In the genomic region with DNA sequence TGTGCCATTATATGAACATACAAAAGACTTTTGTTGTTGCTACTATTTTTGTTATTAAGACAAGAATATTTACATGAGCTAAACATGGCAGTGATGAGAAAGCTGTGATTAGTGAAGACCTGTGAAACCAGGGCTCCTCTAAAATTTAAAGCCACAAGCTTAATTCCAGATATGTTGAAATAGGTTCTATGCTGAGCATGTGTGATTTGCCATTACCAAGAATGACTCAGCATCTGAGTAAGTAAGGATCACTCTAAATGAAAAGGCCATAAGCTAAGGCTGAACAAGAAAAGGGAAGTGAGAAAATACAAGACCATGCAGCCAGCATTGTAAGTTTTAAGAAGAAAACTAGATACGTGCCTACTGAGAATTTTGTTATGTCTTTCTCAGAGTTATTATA, we compare ENCODE assay signal across 8 cellular contexts.
DNase-seq lines count a peak whose midpoint lies in the region; ATAC-seq and TF ChIP-seq lines count a peak whose summit lies in the region.

No MANE protein-coding gene starts in this region.

- no peak for TF ChIP-seq POLR2A in stomach (IDR thresholded peaks at IDR 0.05)

- TF ChIP-seq CTCF in left lung (IDR thresholded peaks at IDR 0.05) (no peak), stomach (IDR thresholded peaks at IDR 0.05) (no peak)

- no peaks in the 10 kb centered on the region for H4K20me1 ChIP-seq in BLaER1 treated with 17β-estradiol and CSF1 and Interleukin-3, amounts not matched to agents 10 nM and 100 nM

- no peak for TF ChIP-seq EP300 in stomach (IDR thresholded peaks at IDR 0.05)

- no peaks in the 10 kb centered on the region for H3K9me3 ChIP-seq in BLaER1 treated with 17β-estradiol and CSF1 and Interleukin-3, amounts not matched to agents 10 nM and 100 nM (replicated peaks in 1 of 11)
- H3K9me3 ChIP-seq in left lung = no peaks in the 10 kb centered on the region
- no peaks in the 10 kb centered on the region for H3K9me3 ChIP-seq in stomach

- intact Hi-C loops in left lung (cut with DNase I) = no loop called here
- intact Hi-C loops in stomach (cut with DNase I; ENCODE audit: low total_unique reads) = no loop called here

- peak overlapping the region; percentile 65 to 87 (median 80) for H3K27ac ChIP-seq in BLaER1 treated with 17β-estradiol and CSF1 and Interleukin-3, amounts not matched to agents 10 nM and 100 nM
- H3K27ac ChIP-seq in left lung = peak overlapping the region in 1 of 2 donors; percentile 53
- H3K27ac ChIP-seq in stomach = no peak overlapping the region

- H3K4me2 ChIP-seq in BLaER1 treated with 17β-estradiol and CSF1 and Interleukin-3, amounts not matched to agents 10 nM and 100 nM = peak overlapping the region; percentile 29 to 74 (median 52); a peak in 21 of 22 replicates

- peaks cover 26 to 65% (median 41%) of the 10 kb centered on the region in 10 experiments for H3K4me1 ChIP-seq in BLaER1 treated with 17β-estradiol and CSF1 and Interleukin-3, amounts not matched to agents 10 nM and 100 nM
- H3K4me1 ChIP-seq in left lung (peaks cover 6 to 20% of the 10 kb centered on the region in 2 donors), stomach (no peaks in the 10 kb centered on the region)

- H3K36me3 ChIP-seq in BLaER1 treated with 17β-estradiol and CSF1 and Interleukin-3, amounts not matched to agents 10 nM and 100 nM = no peaks in the 10 kb centered on the region
- no peaks in the 10 kb centered on the region for H3K36me3 ChIP-seq in left lung
- no peaks in the 10 kb centered on the region for H3K36me3 ChIP-seq in stomach

- 50 to 83% (median 74%) methylated on average over 1 of the region's 1 CpG for WGBS in stomach, 5 donors

- H3K4me3 ChIP-seq in BLaER1 treated with 17β-estradiol and CSF1 and Interleukin-3, amounts not matched to agents 10 nM and 100 nM = no peak overlapping the region
- H3K4me3 ChIP-seq in left lung (no peak overlapping the region), stomach (no peak overlapping the region)

- ATAC-seq in GM19372 (IDR thresholded peaks at IDR 0.05; ENCODE audit: low read depth, unreplicated experiment) = peak; percentile 100
- peak; percentile 100 for ATAC-seq in HG03280 (IDR thresholded peaks at IDR 0.05; ENCODE audit: unreplicated experiment)
- ATAC-seq in left lung = peak; percentile 84

- DNase-seq in SKM-1 (lab: John Stamatoyannopoulos, UW; ENCODE audit: unreplicated experiment) (peak; percentile 95), left lung (no peak), stomach (no peak), NCI-H2107 treated with DMSO at 0.1 percent for 48 hours (lab: John Stamatoyannopoulos, UW; ENCODE audit: unreplicated experiment) (no peak), NCI-H1105 treated with DMSO at 0.1 percent for 48 hours (lab: John Stamatoyannopoulos, UW) (no peak)

- peak overlapping the region; percentile 21 to 74 (median 62); a peak in 17 of 22 replicates for H3K9ac ChIP-seq in BLaER1 treated with 17β-estradiol and CSF1 and Interleukin-3, amounts not matched to agents 10 nM and 100 nM

- no peaks in the 10 kb centered on the region for H3K27me3 ChIP-seq in BLaER1 treated with 17β-estradiol and CSF1 and Interleukin-3, amounts not matched to agents 10 nM and 100 nM
- H3K27me3 ChIP-seq in left lung (no peaks in the 10 kb centered on the region), stomach (no peaks in the 10 kb centered on the region)

Comparison
In these comparisons a context has a peak if more than half of its experiments do, and no peak if none do; other contexts are left out.
1. H3K27ac ChIP-seq: peak in BLaER1 treated with 17β-estradiol and CSF1 and Interleukin-3, amounts not matched to agents 10 nM and 100 nM (11 of 11); none in stomach (0 of 5).
2. Peak in every context shown above with its lines, with median percentiles within 50 percentile points of each other: ATAC-seq.